ENCODE assay signal across 9 cellular contexts in genomic region chr6:142886431-142887170, GRCh38. TPM values are rescaled to one million over a fixed set of nuclear protein-coding genes. Genes with fewer than 3 reads are reported as not detected.
A peak's percentile ranks its signal among the peaks of the same experiment; 100 is the strongest.
DNase-seq lines count a peak whose midpoint lies in the region; ATAC-seq, FAIRE-seq and TF ChIP-seq lines count a peak whose summit lies in the region.
"Had no signal": no experiment of that assay in that cellular context is flagged by ENCODE, and none has a peak within 500 bp of the region (broad histone marks: within the 10 kb centered on the region; RNA-seq: fewer than 3 reads in every experiment).

No MANE protein-coding gene starts in this region.

- H3K4me1 ChIP-seq in liver (ENCODE audit: control insufficient read depth in 4 of 4, insufficient read depth in 4 of 4, low read length in 3 of 4): peaks cover 0 to 6% (median 2%) of the 10 kb centered on the region in 4 donors

- TF ChIP-seq RAD21 in liver (IDR thresholded peaks at IDR 0.05): peak; percentile 81 to 83

- H3K4me3 ChIP-seq in AG04449 (ENCODE audit: low read depth, low read length): no peak overlapping the region
- no peak overlapping the region for H3K4me3 ChIP-seq in NB4 (ENCODE audit: low read depth, low read length)
- no peak overlapping the region for H3K4me3 ChIP-seq in liver (ENCODE audit: low read depth in 1 of 3, low read length in 3 of 3)
- H3K4me3 ChIP-seq: skin epidermis had no signal

- TF ChIP-seq CTCF in AG04449 (IDR thresholded peaks at IDR 0.05; ENCODE audit: insufficient read depth, low read length, missing control alignments) (peak; percentile 28), NB4 (IDR thresholded peaks at IDR 0.05; ENCODE audit: low read depth, low read length) (peak; percentile 13), liver (IDR thresholded peaks at IDR 0.05; ENCODE audit: low read depth, low read length, missing input control) (peak; percentile 40)

- POLR2A ChIA-PET in AG04449 (lab: Yijun Ruan, JAX): no interaction called here

- H3K27me3 ChIP-seq in liver (ENCODE audit: control insufficient read depth in 4 of 4, insufficient read depth in 4 of 4, low read length in 3 of 4): no peaks in the 10 kb centered on the region

- WGBS in liver: 33% methylated on average over 4 of the region's 4 CpGs

- H3K36me3 ChIP-seq in liver (ENCODE audit: control insufficient read depth in 4 of 4, insufficient read depth in 3 of 4, low read depth in 1 of 4, low read length in 3 of 4): no peaks in the 10 kb centered on the region

- ATAC-seq in HG02678 (IDR thresholded peaks at IDR 0.05; ENCODE audit: unreplicated experiment): peak; percentile 76

- no peak overlapping the region for H3K27ac ChIP-seq in liver (ENCODE audit: low read depth in 1 of 2, low read length in 2 of 2)

- peak; percentile 90 for FAIRE-seq in GM12891 (lab: Jason Lieb, UNC)

- no peaks in the 10 kb centered on the region for H3K9me3 ChIP-seq in liver (ENCODE audit: control insufficient read depth in 4 of 4, low read length in 3 of 4)

- no peak for DNase-seq in AG04449 (ENCODE audit: low read depth, low spot score)
- no peak for DNase-seq in GM12891 (ENCODE audit: insufficient read length, low spot score)
- DNase-seq in NB4 (ENCODE audit: low read depth): peak; percentile 78
- DNase-seq in astrocyte of the hippocampus (ENCODE audit: low read depth, low spot score): peak; percentile 44
- no peak for DNase-seq in SK-N-DZ (ENCODE audit: low spot score)
- DNase-seq in stimulated activated CD4-positive, alpha-beta T cell treated with anti-CD3 and anti-CD28 coated beads, Interleukin-4, amount 100 ng/mL, for 24 hours: no peak

- TF ChIP-seq POLR2A in GM12891 (IDR thresholded peaks at IDR 0.05; ENCODE audit: low read depth, low read length): no peak
- no peak for TF ChIP-seq POLR2A in NB4 (IDR thresholded peaks at IDR 0.05; ENCODE audit: extremely low read depth, insufficient read length)

- CTCF ChIA-PET in AG04449 (lab: Yijun Ruan, JAX): interaction anchor here (0.7 to 2.7 kb wide), 7 partner anchors 15 to 412 kb away, joined by 3 to 14 read pairs (median 4); no protein-coding TSS in a partner anchor

- H3K9ac ChIP-seq in liver (ENCODE audit: low read depth in 1 of 2, low read length in 2 of 2): no peak overlapping the region

TF ChIP-seq in GM12891, 5 proteins besides CTCF, POLR2A, EP300 and RAD21:
- TF ChIP-seq TAF1 (IDR thresholded peaks at IDR 0.05; ENCODE audit: low read depth, low read length) (0 out of 2 replicates have a peak, but pooled peaks have one; percentile 26), SPI1 (IDR thresholded peaks at IDR 0.05; ENCODE audit: low read depth, low read length) (peak; percentile 53), POLR2AphosphoS5 (IDR thresholded peaks at IDR 0.05; ENCODE audit: low read depth, low read length) (no peak)

TF ChIP-seq in liver, 16 proteins besides CTCF, POLR2A, EP300 and RAD21:
- TF ChIP-seq GABPA (IDR thresholded peaks at IDR 0.05 in 1 of 2, conservative IDR thresholded peaks at IDR 0.05 in 1 of 2) (no peak), NR2F2 (IDR thresholded peaks at IDR 0.05) (no peak), FOXA2 (IDR thresholded peaks at IDR 0.05) (no peak), SP1 (IDR thresholded peaks at IDR 0.05) (peak; percentile 54), TAF1 (conservative IDR thresholded peaks at IDR 0.05) (no peak), MAX (IDR thresholded peaks at IDR 0.05) (peak; percentile 73), REST (IDR thresholded peaks at IDR 0.05) (peak; percentile 18), FOXA1 (IDR thresholded peaks at IDR 0.05) (peak; percentile 39), RXRA (IDR thresholded peaks at IDR 0.05) (peak; percentile 34 to 41), HNF4A (conservative IDR thresholded peaks at IDR 0.05) (peak; percentile 33 to 44)

RNA-seq across cellular contexts. Expression of gene HIVEP2, which starts 58.4 kb away (rescaled TPM):
- polyA plus RNA-seq in GM12891 (2012; ENCODE audit: low read depth, missing spikeins): 3.5 TPM
- 1 to 10 TPM; 1.7 to 6.6 TPM for total RNA-seq in liver
- polyA plus RNA-seq in liver: 1 to 10 TPM in 1 of 2 donors, under 1 TPM in 1; 0.82 to 1.0 TPM
- 3.0 and 4.1 TPM in 2 replicates for polyA plus RNA-seq in SK-N-DZ (2014; cell fraction: cytosol; rRNA removed)
- polyA plus RNA-seq in SK-N-DZ (2014; cell fraction: nucleus; rRNA removed): 5.3 and 6.3 TPM in 2 replicates

Comparison
In these comparisons a context has a peak if more than half of its experiments do, and no peak if none do; other contexts are left out.
1. DNase-seq: peak in NB4 (single experiment) and astrocyte of the hippocampus (single experiment); none in AG04449 (single experiment), GM12891 (single experiment), SK-N-DZ (single experiment) and stimulated activated CD4-positive, alpha-beta T cell treated with anti-CD3 and anti-CD28 coated beads, Interleukin-4, amount 100 ng/mL, for 24 hours (single experiment).
2. Peak in every context shown above with its lines, with median percentiles within 50 percentile points of each other: CTCF ChIP-seq.